In the genomic region with DNA sequence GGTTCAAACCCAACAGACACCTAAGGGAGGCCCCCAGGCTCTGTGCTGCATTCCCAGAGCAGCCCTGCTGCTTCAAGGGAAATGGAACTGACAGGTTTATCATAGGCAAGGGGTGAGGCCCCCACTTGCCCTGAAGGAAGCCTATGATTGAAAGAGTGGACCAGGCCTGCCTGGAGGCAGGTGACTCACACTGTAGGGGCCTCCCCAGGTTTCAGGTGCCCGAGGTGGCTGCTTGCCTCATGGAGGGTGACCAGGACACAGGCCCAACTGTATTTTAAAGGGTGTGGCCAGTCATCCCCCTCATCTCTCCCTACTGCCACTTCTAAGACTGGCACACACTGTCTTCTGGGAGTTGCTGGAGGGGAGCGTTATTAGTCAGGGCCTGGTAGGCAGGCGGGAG, we compare ENCODE assay signal across 18 cellular contexts.
DNase-seq lines count a peak whose midpoint lies in the region; ATAC-seq, FAIRE-seq and TF ChIP-seq lines count a peak whose summit lies in the region.
"Had no signal": no experiment of that assay in that cellular context is flagged by ENCODE, and none has a peak within 500 bp of the region (broad histone marks: within the 10 kb centered on the region; RNA-seq: fewer than 3 reads in every experiment).

No MANE protein-coding gene starts in this region.

- peak; percentile 56 for ATAC-seq in activated T-helper 17 cell treated with anti-CD3 and anti-CD28 coated beads, Interleukin-2, amount 50 U/mL, for 72 hours (replicated peaks)
- no peak for ATAC-seq in HG03439 (IDR thresholded peaks at IDR 0.05; ENCODE audit: unreplicated experiment)
- ATAC-seq: A549, SK-N-SH treated with all-trans-retinoic acid at 6 μM for 48 hours had no signal

- no peaks in the 10 kb centered on the region for H3K9me3 ChIP-seq in keratinocyte (ENCODE audit: control insufficient read depth, low read depth, low read length)
- H3K9me3 ChIP-seq: A549 had no signal

- dilution Hi-C loops in keratinocyte (cut with MboI; ENCODE audit: extremely low pct_ligation_motif_present, low sequenced_read_pairs), result no loop called here

- H3K4me1 ChIP-seq in keratinocyte (ENCODE audit: control insufficient read depth, extremely low read depth, insufficient read depth, low read length), result peaks cover 53% of the 10 kb centered on the region

- no peak overlapping the region for H3K4me3 Mint-ChIP-seq in activated T-helper 17 cell treated with anti-CD3 and anti-CD28 coated beads, Interleukin-2, amount 50 U/mL, for 72 hours

- H3K4me2 ChIP-seq in keratinocyte (ENCODE audit: control insufficient read depth, extremely low read depth, insufficient read depth, low read depth, low read length), result no peak overlapping the region
- H3K4me2 ChIP-seq: A549 had no signal

- H2AFZ ChIP-seq in keratinocyte (ENCODE audit: control insufficient read depth, low read length), result no peak overlapping the region

- no peaks in the 10 kb centered on the region for H3K27me3 Mint-ChIP-seq in activated T-helper 17 cell treated with anti-CD3 and anti-CD28 coated beads, Interleukin-2, amount 50 U/mL, for 72 hours

- FAIRE-seq in keratinocyte (lab: Jason Lieb, UNC), result no peak
- FAIRE-seq: A549 had no signal

- no peaks in the 10 kb centered on the region for H3K27me3 ChIP-seq in keratinocyte (ENCODE audit: control insufficient read depth, extremely low read depth, insufficient read depth, low read length)

- peaks cover 2% of the 10 kb centered on the region for H4K20me1 ChIP-seq in keratinocyte (ENCODE audit: control insufficient read depth, extremely low read depth, insufficient read depth, low read length)

- peaks cover 5% of the 10 kb centered on the region for H3K4me1 Mint-ChIP-seq in activated T-helper 17 cell treated with anti-CD3 and anti-CD28 coated beads, Interleukin-2, amount 50 U/mL, for 72 hours

- H3K9ac ChIP-seq in keratinocyte (ENCODE audit: control insufficient read depth, extremely low read depth, insufficient read depth, low read length), result peak overlapping the region; percentile 33

- H3K36me3 Mint-ChIP-seq in activated T-helper 17 cell treated with anti-CD3 and anti-CD28 coated beads, Interleukin-2, amount 50 U/mL, for 72 hours (ENCODE audit: low read depth), result no peaks in the 10 kb centered on the region

- H3K4me3 ChIP-seq in keratinocyte (ENCODE audit: control insufficient read depth in 2 of 3, extremely low read depth in 1 of 3, insufficient read depth in 2 of 3, low read depth in 1 of 3, low read length in 3 of 3), result no peak overlapping the region
- H3K4me3 ChIP-seq: A549 had no signal

- in situ Hi-C loops in GM13977 (cut with MboI; ENCODE audit: low pct_unique_long_range_greater_than_20kb, low sequenced_read_pairs, unreplicated experiment), result no loop called here

- TF ChIP-seq CTCF in keratinocyte (optimal IDR thresholded peaks at IDR 0.05 in 1 of 3, IDR thresholded peaks at IDR 0.05 in 1 of 3, conservative IDR thresholded peaks at IDR 0.05 in 1 of 3; ENCODE audit: extremely low read depth in 1 of 3, insufficient read depth in 2 of 3, low read length in 3 of 3) (no peak), GM13977 (IDR thresholded peaks at IDR 0.05; ENCODE audit: extremely low read depth, insufficient read depth, missing control alignments) (no peak)

- H3K36me3 ChIP-seq in keratinocyte (ENCODE audit: control insufficient read depth in 2 of 2, extremely low read depth in 1 of 2, insufficient read depth in 2 of 2, low read length in 2 of 2), result no peaks in the 10 kb centered on the region

- H3K9me3 Mint-ChIP-seq in activated T-helper 17 cell treated with anti-CD3 and anti-CD28 coated beads, Interleukin-2, amount 50 U/mL, for 72 hours, result no peaks in the 10 kb centered on the region

- DNase-seq in Daoy (ENCODE audit: low read depth) (peak; percentile 25), M059J (ENCODE audit: low read depth) (peak; percentile 64), keratinocyte (ENCODE audit: low read depth, low spot score) (peak; percentile 49), GM13977 (ENCODE audit: low spot score) (no peak), cerebellar nuclear complex (lab: John Stamatoyannopoulos, UW) (no peak)
- no peak for DNase-seq in effector CD8-positive, alpha-beta T cell (lab: John Stamatoyannopoulos, UW)
- DNase-seq: COR-L47, GDM1, H7, NCI-H1694, NCI-H2107, NCI-H345, SHP77 had no signal

- H3K9me1 ChIP-seq in keratinocyte (ENCODE audit: control insufficient read depth, extremely low read depth, insufficient read depth, low read length), result peaks cover 2% of the 10 kb centered on the region

- H3K27ac Mint-ChIP-seq in activated T-helper 17 cell treated with anti-CD3 and anti-CD28 coated beads, Interleukin-2, amount 50 U/mL, for 72 hours, result no peak overlapping the region

- no peaks in the 10 kb centered on the region for H3K79me2 ChIP-seq in keratinocyte (ENCODE audit: control insufficient read depth, insufficient read depth, low read length)

- H3K27ac ChIP-seq in keratinocyte (ENCODE audit: control insufficient read depth, insufficient read depth, low read length), result peak overlapping the region; percentile 28
- H3K27ac ChIP-seq: A549, C4-2B had no signal

Comparison
In these comparisons a context has a peak if more than half of its experiments do, and no peak if none do; other contexts are left out.
1. DNase-seq: peak in Daoy (single experiment), M059J (single experiment) and keratinocyte (single experiment); none in effector CD8-positive, alpha-beta T cell (single experiment), GM13977 (single experiment) and cerebellar nuclear complex (0 of 2).